ENCODE assay signal across 21 cellular contexts in the genomic region with DNA sequence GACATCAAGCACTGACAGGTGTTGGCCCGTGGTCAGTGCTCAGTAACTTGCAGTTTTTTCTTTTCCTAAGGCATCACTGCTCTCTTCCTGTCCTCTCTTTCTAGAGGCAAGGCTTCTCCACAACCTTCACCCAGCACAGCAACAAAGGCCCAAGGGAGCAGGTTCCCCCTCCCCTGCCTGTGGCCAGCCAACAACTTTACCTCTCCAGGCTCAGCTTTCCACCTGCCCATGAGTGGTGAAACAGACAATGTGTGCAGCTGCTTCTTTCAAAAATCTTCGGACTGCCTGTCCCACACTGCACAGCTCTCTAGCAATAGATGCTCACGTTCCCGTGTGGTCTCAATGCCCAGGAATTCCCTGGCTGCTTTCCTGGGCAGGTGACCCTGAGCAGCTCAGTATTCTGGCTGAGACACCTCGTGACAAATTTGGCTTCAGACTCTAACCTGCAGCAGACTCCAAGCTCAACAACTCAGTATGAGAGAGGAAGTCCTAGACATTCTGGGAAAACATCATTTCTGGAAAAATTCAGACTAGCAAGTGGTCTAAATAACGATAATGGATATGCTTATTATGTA. TPM values are rescaled to one million over a fixed set of nuclear protein-coding genes. Genes with fewer than 3 reads are reported as not detected.
"Had no signal": no experiment of that assay in that cellular context is flagged by ENCODE, and none has a peak within 500 bp of the region (broad histone marks: within the 10 kb centered on the region; RNA-seq: fewer than 3 reads in every experiment).

No MANE protein-coding gene starts in this region.

- H3K27me3 ChIP-seq: colonic mucosa, ovary, sigmoid colon, tibial nerve, vagina had no signal

- H3K36me3 ChIP-seq: colonic mucosa, esophagus squamous epithelium, ovary, sigmoid colon, spleen, tibial nerve, vagina had no signal

- H3K4me3 ChIP-seq: colonic mucosa, esophagus squamous epithelium, ovary, sigmoid colon, spleen, tibial nerve, vagina had no signal

- ATAC-seq: stimulated activated memory B cell treated with anti-CD40 and anti-IgM and Interleukin-4, amounts not matched to agents 10 μg/mL and 1 μg/mL and 100 μg/mL, for 72 hours had no signal

- H3K27ac ChIP-seq: colonic mucosa, esophagus squamous epithelium, ovary, sigmoid colon, spleen, tibial nerve, vagina had no signal

- H3K4me1 ChIP-seq: colonic mucosa had no signal

- H3K9me3 ChIP-seq: colonic mucosa, esophagus squamous epithelium, ovary, sigmoid colon, spleen, tibial nerve, vagina had no signal

- DNase-seq: activated CD4-positive, alpha-beta T cell treated with anti-CD3 and anti-CD28 coated beads, Interleukin-2, amount 10 ng/mL, durations not matched to agents 7 days and 5 days; activated naive CD4-positive, alpha-beta T cell; activated T-cell treated with anti-CD3 and anti-CD28 coated beads for 4 hours; caudate nucleus; colonic mucosa; esophagus squamous epithelium; hippocampal formation; ovary; sigmoid colon; spleen; stimulated activated CD4-positive, alpha-beta T cell treated with anti-CD3 and anti-CD28 coated beads, Interleukin-2, amount 100 ng/mL, for 24 hours had no signal

RNA-seq across cellular contexts. Expression of gene TMEM72, which starts 28.9 kb away (rescaled TPM):
- total RNA-seq: activated CD4-positive, alpha-beta T cell treated with anti-CD3 and anti-CD28 coated beads, Interleukin-2, amount 10 ng/mL, durations not matched to agents 7 days and 5 days; astrocyte; endothelial cell of umbilical vein; esophagus squamous epithelium; fibroblast of villous mesenchyme; glomerular endothelial cell; kidney epithelial cell; mesenteric fat pad; neural crest cell; ovary; spleen; vagina had no signal
- polyA plus RNA-seq: endothelial cell of umbilical vein had no signal
